Comparison of ENCODE assay signal across 8 cellular contexts in the genomic region with DNA sequence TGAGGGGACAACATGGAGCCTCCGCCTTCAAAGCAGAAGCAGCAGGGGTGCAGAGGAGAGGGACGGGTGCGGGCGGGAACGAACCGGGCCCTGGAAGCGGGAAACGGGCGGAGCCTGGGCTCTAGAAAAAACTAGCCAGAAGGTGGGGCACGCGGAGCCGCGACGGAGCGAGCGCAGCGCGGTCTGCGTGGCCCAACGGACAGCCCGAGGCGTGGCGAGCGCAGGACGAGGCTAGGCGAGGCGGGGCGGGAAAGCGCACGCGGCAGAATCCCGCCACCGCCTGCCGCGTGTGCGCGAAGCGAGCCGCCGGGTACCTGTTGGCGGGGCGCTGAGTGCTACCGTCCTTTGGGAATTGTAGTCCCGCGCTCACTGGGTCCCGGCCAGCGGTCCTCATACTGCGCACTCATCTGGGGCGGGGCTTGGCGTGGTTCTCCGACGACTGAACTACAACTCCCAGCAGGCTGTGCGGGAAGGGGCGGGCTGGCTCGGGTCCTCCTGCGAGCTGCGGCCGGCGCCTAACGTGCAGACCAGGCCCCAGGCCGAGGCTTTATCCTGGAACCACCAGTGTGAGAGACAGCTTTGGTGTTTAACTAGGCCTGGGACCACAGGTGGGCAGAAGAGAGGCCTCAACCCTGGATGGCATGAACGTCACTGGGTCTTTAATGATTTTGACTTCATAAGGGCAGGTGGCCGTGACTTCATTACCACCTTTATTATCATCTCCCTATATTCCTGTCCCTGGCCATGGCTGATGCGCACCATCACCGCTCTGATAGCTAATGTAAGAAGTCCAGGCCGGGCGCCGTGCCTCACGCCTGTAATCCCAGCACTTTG. TPM values are rescaled to one million over a fixed set of nuclear protein-coding genes. Genes with fewer than 3 reads are reported as not detected.
A peak's percentile ranks its signal among the peaks of the same experiment; 100 is the strongest.
DNase-seq lines count a peak whose midpoint lies in the region; ATAC-seq and TF ChIP-seq lines count a peak whose summit lies in the region.

A gene with protein sequence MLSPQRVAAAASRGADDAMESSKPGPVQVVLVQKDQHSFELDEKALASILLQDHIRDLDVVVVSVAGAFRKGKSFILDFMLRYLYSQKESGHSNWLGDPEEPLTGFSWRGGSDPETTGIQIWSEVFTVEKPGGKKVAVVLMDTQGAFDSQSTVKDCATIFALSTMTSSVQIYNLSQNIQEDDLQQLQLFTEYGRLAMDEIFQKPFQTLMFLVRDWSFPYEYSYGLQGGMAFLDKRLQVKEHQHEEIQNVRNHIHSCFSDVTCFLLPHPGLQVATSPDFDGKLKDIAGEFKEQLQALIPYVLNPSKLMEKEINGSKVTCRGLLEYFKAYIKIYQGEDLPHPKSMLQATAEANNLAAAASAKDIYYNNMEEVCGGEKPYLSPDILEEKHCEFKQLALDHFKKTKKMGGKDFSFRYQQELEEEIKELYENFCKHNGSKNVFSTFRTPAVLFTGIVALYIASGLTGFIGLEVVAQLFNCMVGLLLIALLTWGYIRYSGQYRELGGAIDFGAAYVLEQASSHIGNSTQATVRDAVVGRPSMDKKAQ (minus strand): TSS at position 55 of the 834 bp plus-strand sequence. CDS start 41 bp downstream, at position 14.

- H3K4me1 Mint-ChIP-seq in dendritic cell treated with granulocyte-macrophage colony-stimulating factor and Interleukin-4, amounts not matched to agents 40 ng/mL and 50 ng/mL, for 4 days (ENCODE audit: low read depth): peaks cover 40% of the 10 kb centered on the region

- DNase-seq in NCI-H526 treated with DMSO at 0.1 percent for 48 hours (lab: John Stamatoyannopoulos, UW): peak; percentile 97
- peak; percentile 97 to 98 for DNase-seq in activated CD4-positive, alpha-beta T cell treated with anti-CD3 and anti-CD28 coated beads, Interleukin-2, amount 50 U/mL, for 4 hours
- DNase-seq in left lung: peak; percentile 97 to 98
- peak; percentile 96 for DNase-seq in stimulated activated CD4-positive, alpha-beta T cell treated with anti-CD3 and anti-CD28 coated beads, Interleukin-2, amount 100 ng/mL, for 4 hours (ENCODE audit: low read depth)

- peak within 1 kb of the TSS; percentile 70 to 99 (median 88) for H3K4me2 ChIP-seq in BLaER1 treated with 17β-estradiol and CSF1 and Interleukin-3, amounts not matched to agents 10 nM and 100 nM

- peak within 1 kb of the TSS; percentile 91 to 98 (median 95) for H3K27ac ChIP-seq in BLaER1 treated with 17β-estradiol and CSF1 and Interleukin-3, amounts not matched to agents 10 nM and 100 nM
- peak within 1 kb of the TSS; percentile 99 for H3K27ac ChIP-seq in left lung

- no peaks in the 10 kb centered on the region for H3K27me3 Mint-ChIP-seq in dendritic cell treated with granulocyte-macrophage colony-stimulating factor and Interleukin-4, amounts not matched to agents 40 ng/mL and 50 ng/mL, for 4 days

- peaks cover 19 to 40% (median 36%) of the 10 kb centered on the region in 11 experiments; a peak in 20 of 22 replicates for H4K20me1 ChIP-seq in BLaER1 treated with 17β-estradiol and CSF1 and Interleukin-3, amounts not matched to agents 10 nM and 100 nM

- peak within 1 kb of the TSS; percentile 83 to 97 (median 88) for H3K4me3 ChIP-seq in BLaER1 treated with 17β-estradiol and CSF1 and Interleukin-3, amounts not matched to agents 10 nM and 100 nM
- peak within 1 kb of the TSS; percentile 70 to 87 for H3K4me3 ChIP-seq in left lung

- peak within 1 kb of the TSS; percentile 80 for H3K4me3 Mint-ChIP-seq in dendritic cell treated with granulocyte-macrophage colony-stimulating factor and Interleukin-4, amounts not matched to agents 40 ng/mL and 50 ng/mL, for 4 days

- H3K4me1 ChIP-seq in BLaER1 treated with 17β-estradiol and CSF1 and Interleukin-3, amounts not matched to agents 10 nM and 100 nM: peaks cover 29 to 44% (median 39%) of the 10 kb centered on the region in 10 experiments
- peaks cover 18 to 44% of the 10 kb centered on the region in 2 donors for H3K4me1 ChIP-seq in left lung

- H3K9me3 Mint-ChIP-seq in dendritic cell treated with granulocyte-macrophage colony-stimulating factor and Interleukin-4, amounts not matched to agents 40 ng/mL and 50 ng/mL, for 4 days: no peaks in the 10 kb centered on the region

- H3K27ac Mint-ChIP-seq in dendritic cell treated with granulocyte-macrophage colony-stimulating factor and Interleukin-4, amounts not matched to agents 40 ng/mL and 50 ng/mL, for 4 days: peak within 1 kb of the TSS; percentile 82

- peaks cover 13 to 30% (median 21%) of the 10 kb centered on the region in 11 experiments; a peak in 21 of 22 replicates for H3K36me3 ChIP-seq in BLaER1 treated with 17β-estradiol and CSF1 and Interleukin-3, amounts not matched to agents 10 nM and 100 nM
- peaks cover 0 to 5% of the 10 kb centered on the region in 2 donors for H3K36me3 ChIP-seq in left lung

- TF ChIP-seq CTCF in left lung (IDR thresholded peaks at IDR 0.05): no peak

- intact Hi-C loops in dendritic cell treated with granulocyte-macrophage colony-stimulating factor and Interleukin-4, amounts not matched to agents 40 ng/mL and 50 ng/mL, for 4 days (cut with micrococcal nuclease): loop anchor here (1.0 kb wide), 1 partner anchor 10 kb away; a partner anchor contains a TSS
- intact Hi-C loops in left lung (cut with DNase I): no loop called here

- no peaks in the 10 kb centered on the region for H3K9me3 ChIP-seq in BLaER1 treated with 17β-estradiol and CSF1 and Interleukin-3, amounts not matched to agents 10 nM and 100 nM (replicated peaks in 1 of 11)
- no peaks in the 10 kb centered on the region for H3K9me3 ChIP-seq in left lung

- H3K9ac ChIP-seq in BLaER1 treated with 17β-estradiol and CSF1 and Interleukin-3, amounts not matched to agents 10 nM and 100 nM: peak within 1 kb of the TSS; percentile 91 to 99 (median 96)

- ATAC-seq in GM19351 (IDR thresholded peaks at IDR 0.05; ENCODE audit: unreplicated experiment): peak; percentile 90
- peak; percentile 87 for ATAC-seq in HG03520 (IDR thresholded peaks at IDR 0.05; ENCODE audit: unreplicated experiment)
- ATAC-seq in left lung: peak; percentile 94

- H3K36me3 Mint-ChIP-seq in dendritic cell treated with granulocyte-macrophage colony-stimulating factor and Interleukin-4, amounts not matched to agents 40 ng/mL and 50 ng/mL, for 4 days (ENCODE audit: low read depth): peaks cover 8% of the 10 kb centered on the region

- no peaks in the 10 kb centered on the region for H3K27me3 ChIP-seq in BLaER1 treated with 17β-estradiol and CSF1 and Interleukin-3, amounts not matched to agents 10 nM and 100 nM
- no peaks in the 10 kb centered on the region for H3K27me3 ChIP-seq in left lung

RNA-seq across cellular contexts. Expression of the gene that starts here (rescaled TPM):
- total RNA-seq in left lung: 10 to 100 TPM; 76.1 to 98.2 TPM

Comparison
In these comparisons a context has a peak if more than half of its experiments do, and no peak if none do; other contexts are left out.
1. Peak in every context shown above with its lines: DNase-seq, ATAC-seq, H3K4me3 ChIP-seq and H3K27ac ChIP-seq.